ENCODE assay signal across 14 cellular contexts in the genomic region with DNA sequence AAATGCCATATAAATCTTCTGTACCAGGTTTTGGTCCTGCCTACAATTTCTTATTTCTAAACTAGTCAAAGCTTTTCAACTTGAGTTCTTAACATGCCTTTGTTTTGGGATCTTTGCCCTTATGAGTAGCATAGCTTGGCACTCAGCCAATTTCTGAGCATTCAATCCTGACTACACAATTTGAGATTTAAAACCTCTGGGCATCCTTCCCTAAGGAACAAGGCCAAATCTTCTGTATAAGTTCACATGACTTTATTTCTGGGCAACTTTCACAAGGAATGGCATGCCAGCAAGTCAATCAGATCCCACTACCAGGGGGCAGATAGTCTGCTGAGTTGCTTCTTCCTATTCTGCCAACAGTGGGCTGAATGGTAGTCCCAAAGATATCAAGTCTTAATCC.
DNase-seq lines count a peak whose midpoint lies in the region; ATAC-seq, FAIRE-seq and TF ChIP-seq lines count a peak whose summit lies in the region.
"Had no signal": no experiment of that assay in that cellular context is flagged by ENCODE, and none has a peak within 500 bp of the region (broad histone marks: within the 10 kb centered on the region; RNA-seq: fewer than 3 reads in every experiment).

No MANE protein-coding gene starts in this region.

- DNase-seq in AG10803 (ENCODE audit: low read depth) (peak; percentile 90), IMR-90 (peak; percentile 76), astrocyte of the hippocampus (ENCODE audit: low read depth, low spot score) (peak; percentile 93), kidney tubule cell (ENCODE audit: low spot score) (peak; percentile 64), left lobe of liver (ENCODE audit: low spot score) (no peak), NCI-H2196 treated with DMSO at 0.1 percent for 48 hours (lab: John Stamatoyannopoulos, UW; ENCODE audit: unreplicated experiment) (no peak), GM12891 (ENCODE audit: insufficient read length, low spot score) (no peak), gastrocnemius medialis (no peak)
- DNase-seq: activated CD4-positive, alpha-beta memory T cell treated with anti-CD3 and anti-CD28 coated beads, Interleukin-2, amount 10 ng/mL, durations not matched to agents 7 days and 5 days; esophagus squamous epithelium; mesendoderm; NCI-H1105 treated with DMSO at 0.1 percent for 48 hours; spleen had no signal

- H3K79me1 ChIP-seq in IMR-90 (ENCODE audit: low read depth in 1 of 2, low read length in 2 of 2) = no peaks in the 10 kb centered on the region

- dilution Hi-C loops in IMR-90 (cut with HindIII; ENCODE audit: low sequenced_read_pairs, unreplicated experiment) = no loop called here

- H2AK5ac ChIP-seq in IMR-90 (ENCODE audit: low read depth, low read length) = no peak overlapping the region

- H2AFZ ChIP-seq in IMR-90 (replicated peaks; ENCODE audit: low read length, poor library complexity) = no peak overlapping the region

- no peak overlapping the region for H3K23ac ChIP-seq in IMR-90 (ENCODE audit: low read depth, low read length)

- intact Hi-C loops in IMR-90 (cut with micrococcal nuclease) (loop anchor here (5.0 kb wide), 2 partner anchors 62 to 252 kb away; a partner anchor contains a TSS), gastrocnemius medialis (cut with DNase I; ENCODE audit: low total_unique reads) (no loop called here)

- H3K36me3 ChIP-seq in IMR-90 (ENCODE audit: control insufficient read depth, insufficient read depth, low read length) (no peaks in the 10 kb centered on the region), gastrocnemius medialis (no peaks in the 10 kb centered on the region)
- H3K36me3 ChIP-seq: esophagus squamous epithelium, spleen had no signal

- H4K91ac ChIP-seq in IMR-90 (ENCODE audit: insufficient read depth, low read depth, low read length) = no peak overlapping the region

- H4K20me1 ChIP-seq in IMR-90 (ENCODE audit: insufficient read depth, low read length) = no peaks in the 10 kb centered on the region

- no peak overlapping the region for H2BK5ac ChIP-seq in IMR-90 (ENCODE audit: low read depth, low read length, poor library complexity, severe bottlenecking)

- CTCF ChIA-PET in IMR-90 (lab: Yijun Ruan, JAX) = interaction anchor here (0.7 to 1.6 kb wide), 2 partner anchors 11 to 19 kb away, joined by 4 read pairs; no protein-coding TSS in a partner anchor

- TF ChIP-seq CTCF in AG10803 (conservative IDR thresholded peaks at IDR 0.05; ENCODE audit: low read length) (no peak), IMR-90 (conservative IDR thresholded peaks at IDR 0.05; ENCODE audit: low read depth, low read length) (no peak), gastrocnemius medialis (IDR thresholded peaks at IDR 0.05 in 4 of 5, conservative IDR thresholded peaks at IDR 0.05 in 1 of 5) (no peak)

- TF ChIP-seq POLR2A in IMR-90 (IDR thresholded peaks at IDR 0.05; ENCODE audit: low read depth, low read length) (no peak), GM12891 (IDR thresholded peaks at IDR 0.05; ENCODE audit: low read depth, low read length) (no peak), gastrocnemius medialis (IDR thresholded peaks at IDR 0.05) (no peak)

- peaks cover 5% of the 10 kb centered on the region for H3K9me1 ChIP-seq in IMR-90 (ENCODE audit: insufficient read depth, low read length)

- no peak overlapping the region for H3K4ac ChIP-seq in IMR-90 (ENCODE audit: low read depth, low read length)

- no peak overlapping the region for H4K8ac ChIP-seq in IMR-90 (ENCODE audit: low read depth in 2 of 2, low read length in 2 of 2)

- no peak overlapping the region for H2BK120ac ChIP-seq in IMR-90 (ENCODE audit: low read depth, low read length)

- H2BK20ac ChIP-seq in IMR-90 (ENCODE audit: low read depth, low read length) = no peak overlapping the region

- no peak overlapping the region for H3K18ac ChIP-seq in IMR-90 (ENCODE audit: low read depth, low read length)

- no TSS peak for BruUV-seq in IMR-90 (replicated peaks; lab: Mats Ljungman, UMichigan)

- no peak for TF ChIP-seq RAD21 in IMR-90 (IDR thresholded peaks at IDR 0.05; ENCODE audit: low read length)

- H3K9me3 ChIP-seq in IMR-90 (ENCODE audit: control insufficient read depth, insufficient read depth, low read length) = no peaks in the 10 kb centered on the region
- no peaks in the 10 kb centered on the region for H3K9me3 ChIP-seq in gastrocnemius medialis
- H3K9me3 ChIP-seq: esophagus squamous epithelium, spleen had no signal

- H3K27ac ChIP-seq in IMR-90 (ENCODE audit: insufficient read depth, low read length) = no peak overlapping the region
- no peak overlapping the region for H3K27ac ChIP-seq in gastrocnemius medialis
- H3K27ac ChIP-seq: esophagus squamous epithelium, SK-N-MC, spleen had no signal

- peaks cover 5% of the 10 kb centered on the region for H3K4me1 ChIP-seq in IMR-90 (ENCODE audit: control insufficient read depth, insufficient read depth, low read length)
- peaks cover 10 to 13% of the 10 kb centered on the region in 2 donors for H3K4me1 ChIP-seq in gastrocnemius medialis

- H2AK9ac ChIP-seq in IMR-90 (replicated peaks; ENCODE audit: low read depth, low read length, poor library complexity) = no peak overlapping the region

- POLR2A ChIA-PET in IMR-90 (lab: Charles Lee; ENCODE audit: unreplicated experiment) = no interaction called here

- in situ Hi-C loops in IMR-90 (cut with MboI; ENCODE audit: low sequenced_read_pairs) (loop anchor here (25.0 kb wide), 1 partner anchor 722 kb away; no protein-coding TSS in a partner anchor), gastrocnemius medialis (cut with MboI; ENCODE audit: low sequenced_read_pairs in 4 of 4) (loop anchor here in 1 of 4 donors (25.0 kb wide), 1 partner anchor 697 kb away; no protein-coding TSS in a partner anchor)

- H3K56ac ChIP-seq in IMR-90 (ENCODE audit: extremely low read depth, insufficient read depth, low read length) = no peak overlapping the region

- no peak for FAIRE-seq in GM12891 (lab: Jason Lieb, UNC)

- no peak overlapping the region for H4K5ac ChIP-seq in IMR-90 (ENCODE audit: low read depth, low read length)

- no peak overlapping the region for H3K9ac ChIP-seq in IMR-90 (ENCODE audit: low read depth, low read length)

- H2BK15ac ChIP-seq in IMR-90 (ENCODE audit: low read depth, low read length) = no peak overlapping the region

- no peak overlapping the region for H3K14ac ChIP-seq in IMR-90 (replicated peaks; ENCODE audit: low read depth, low read length)

- no peaks in the 10 kb centered on the region for H3K27me3 ChIP-seq in IMR-90 (ENCODE audit: control insufficient read depth, insufficient read depth, low read length)
- H3K27me3 ChIP-seq in gastrocnemius medialis = no peaks in the 10 kb centered on the region
- H3K27me3 ChIP-seq: esophagus squamous epithelium, spleen had no signal

- ATAC-seq in IMR-90 (ENCODE audit: low read depth) = no peak
- ATAC-seq in left lobe of liver = no peak
- ATAC-seq in gastrocnemius medialis = no peak

- no peak overlapping the region for H3K4me2 ChIP-seq in IMR-90 (ENCODE audit: low read depth, low read length)

- H3K4me3 ChIP-seq in AG10803 (ENCODE audit: low read length) (no peak overlapping the region), IMR-90 (ENCODE audit: insufficient read depth, low read depth, low read length) (no peak overlapping the region), gastrocnemius medialis (no peak overlapping the region)
- H3K4me3 ChIP-seq: esophagus squamous epithelium, SK-N-MC, spleen had no signal

TF ChIP-seq in IMR-90, 13 proteins besides CTCF, POLR2A, EP300 and RAD21:
- TF ChIP-seq RFX5 (IDR thresholded peaks at IDR 0.05; ENCODE audit: low read depth, low read length) = no peak

TF ChIP-seq in GM12891, 5 proteins besides CTCF, POLR2A, EP300 and RAD21:
- TF ChIP-seq SPI1 (IDR thresholded peaks at IDR 0.05; ENCODE audit: low read depth, low read length) = no peak
- no peak for TF ChIP-seq POLR2AphosphoS5 (IDR thresholded peaks at IDR 0.05; ENCODE audit: low read depth, low read length)
- no peak for TF ChIP-seq POU2F2 (IDR thresholded peaks at IDR 0.05; ENCODE audit: low read depth, low read length)
- no peak for TF ChIP-seq TAF1 (IDR thresholded peaks at IDR 0.05; ENCODE audit: low read depth, low read length)
- TF ChIP-seq PAX5 (IDR thresholded peaks at IDR 0.05; ENCODE audit: insufficient read depth, low read length, severe bottlenecking) = no peak

Comparison
In these comparisons a context has a peak if more than half of its experiments do, and no peak if none do; other contexts are left out.
1. DNase-seq: peak in AG10803 (single experiment), IMR-90 (single experiment), astrocyte of the hippocampus (single experiment) and kidney tubule cell (single experiment); none in left lobe of liver (single experiment), NCI-H2196 treated with DMSO at 0.1 percent for 48 hours (single experiment), GM12891 (single experiment) and gastrocnemius medialis (0 of 2).